Comparison of ENCODE assay signal across 16 cellular contexts in the genomic region with DNA sequence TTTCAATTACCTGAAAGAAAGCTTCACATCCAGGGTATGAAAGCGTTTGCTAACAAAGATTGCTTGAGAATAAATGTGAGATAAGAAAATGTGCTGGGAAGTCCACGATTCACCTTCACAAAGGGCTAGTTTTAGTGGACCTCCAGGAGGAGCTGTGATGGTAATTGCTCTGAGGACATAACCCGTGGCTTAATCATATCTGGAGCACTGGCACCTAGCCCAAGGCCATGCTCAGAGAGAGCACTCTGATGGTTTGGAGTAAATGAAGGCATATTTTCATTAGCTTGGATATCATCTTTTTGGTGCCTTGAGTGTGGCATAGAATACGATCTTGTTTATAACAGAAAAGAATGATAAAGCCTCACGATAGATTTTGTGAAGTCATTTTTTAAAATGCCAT. TPM values are rescaled to one million over a fixed set of nuclear protein-coding genes. Genes with fewer than 3 reads are reported as not detected.
DNase-seq lines count a peak whose midpoint lies in the region; FAIRE-seq and TF ChIP-seq lines count a peak whose summit lies in the region.
"Had no signal": no experiment of that assay in that cellular context is flagged by ENCODE, and none has a peak within 500 bp of the region (broad histone marks: within the 10 kb centered on the region; RNA-seq: fewer than 3 reads in every experiment).

No MANE protein-coding gene starts in this region.

- no peak for FAIRE-seq in HTR-8/SVneo (lab: Jason Lieb, UNC)
- FAIRE-seq: H54 had no signal

- H3K9me3 ChIP-seq in MG63 (no peaks in the 10 kb centered on the region), osteoblast (ENCODE audit: low read depth, low read length) (no peaks in the 10 kb centered on the region)
- H3K9me3 ChIP-seq: esophagus squamous epithelium, sigmoid colon, upper lobe of left lung had no signal

- peaks cover 22% of the 10 kb centered on the region; the same call in 1 of the 2 replicates for H3K27me3 ChIP-seq in MG63
- peaks cover 26% of the 10 kb centered on the region for H3K27me3 ChIP-seq in osteoblast (ENCODE audit: insufficient read depth, low read length)
- H3K27me3 ChIP-seq: sigmoid colon, upper lobe of left lung had no signal

- no peaks in the 10 kb centered on the region for H4K20me1 ChIP-seq in osteoblast (ENCODE audit: insufficient read depth, low read length)

- H3K79me2 ChIP-seq in osteoblast (ENCODE audit: insufficient read depth, low read length), result no peaks in the 10 kb centered on the region

- no peak overlapping the region for H3K4me3 ChIP-seq in MG63
- no peak overlapping the region for H3K4me3 ChIP-seq in cardiac fibroblast (replicated peaks in 1 of 2; ENCODE audit: low read depth in 2 of 2, low read length in 2 of 2)
- no peak overlapping the region for H3K4me3 ChIP-seq in osteoblast (ENCODE audit: insufficient read depth, low read length)
- H3K4me3 ChIP-seq: esophagus squamous epithelium, PC-9, sigmoid colon, upper lobe of left lung had no signal

- no peak for TF ChIP-seq CTCF in cardiac fibroblast (IDR thresholded peaks at IDR 0.05; ENCODE audit: low read depth, low read length)
- peak; percentile 29 for TF ChIP-seq CTCF in osteoblast (IDR thresholded peaks at IDR 0.05; ENCODE audit: extremely low read depth, low read depth, low read length)

- in situ Hi-C loops in G401 (cut with HindIII; ENCODE audit: low sequenced_read_pairs), result no loop called here

- H3K36me3 ChIP-seq in MG63 (no peaks in the 10 kb centered on the region), osteoblast (ENCODE audit: insufficient read depth, low read length) (no peaks in the 10 kb centered on the region)
- H3K36me3 ChIP-seq: esophagus squamous epithelium, sigmoid colon, upper lobe of left lung had no signal

- H3K27ac ChIP-seq in osteoblast (ENCODE audit: low read depth, low read length), result no peak overlapping the region
- H3K27ac ChIP-seq: esophagus squamous epithelium, PC-9, sigmoid colon, upper lobe of left lung had no signal

- peaks cover 2% of the 10 kb centered on the region for H3K4me1 ChIP-seq in osteoblast (ENCODE audit: insufficient read depth, low read length)
- H3K4me1 ChIP-seq: esophagus squamous epithelium, sigmoid colon, upper lobe of left lung had no signal

- DNase-seq in G401 (ENCODE audit: low spot score) (peak; percentile 40), MG63 (peak; percentile 27), cardiac fibroblast (ENCODE audit: low read depth in 2 of 2) (peak; percentile 29), osteoblast (ENCODE audit: insufficient read length, low spot score, missing footprints) (no peak), hippocampal formation (lab: John Stamatoyannopoulos, UW) (no peak), HTR-8/SVneo (ENCODE audit: insufficient read length, low spot score) (no peak)
- no peak for DNase-seq in activated CD4-positive, alpha-beta T cell treated with anti-CD3 and anti-CD28 coated beads, Interleukin-2, amount 50 U/mL, for 1 hour
- DNase-seq: esophagus squamous epithelium, KG1, NCI-H1436, NCI-H446, PC-9, sigmoid colon, T-helper 1 cell, upper lobe of left lung had no signal

- H2AFZ ChIP-seq in osteoblast (ENCODE audit: low read length), result no peak overlapping the region
- H2AFZ ChIP-seq: PC-9 had no signal

- no peak overlapping the region for H3K4me2 ChIP-seq in osteoblast (ENCODE audit: insufficient read depth, low read length)
- H3K4me2 ChIP-seq: PC-9 had no signal

RNA-seq across cellular contexts. Expression of a gene that starts 46.9 kb away (rescaled TPM):
- total RNA-seq in G401 (2014; rRNA removed; shearing (Covaris generic)), result 0.37 and 0.71 TPM in 2 replicates
- not detected in 2 replicates for total RNA-seq in MG63 (2014; rRNA removed; shearing (Covaris generic); ENCODE audit: low replicate concordance)
- 3.6 and 4.4 TPM in 2 replicates for total RNA-seq in osteoblast

Comparison
In these comparisons a context has a peak if more than half of its experiments do, and no peak if none do; other contexts are left out.
1. DNase-seq: peak in G401 (single experiment), MG63 (single experiment) and cardiac fibroblast (2 of 2); none in osteoblast (single experiment), hippocampal formation (0 of 2), HTR-8/SVneo (single experiment) and activated CD4-positive, alpha-beta T cell treated with anti-CD3 and anti-CD28 coated beads, Interleukin-2, amount 50 U/mL, for 1 hour (single experiment).